7 cellular contexts compared by ENCODE assay signal in genomic region chr10:32054087-32054486, GRCh38. TPM values are rescaled to one million over a fixed set of nuclear protein-coding genes. Genes with fewer than 3 reads are reported as not detected.
A peak's percentile ranks its signal among the peaks of the same experiment; 100 is the strongest.
DNase-seq lines count a peak whose midpoint lies in the region; ATAC-seq and TF ChIP-seq lines count a peak whose summit lies in the region.

No MANE protein-coding gene starts in this region.

- no peaks in the 10 kb centered on the region for H3K9me2 ChIP-seq in MM.1S (replicated peaks; ENCODE audit: insufficient read depth, low read length)

- H3K9me3 ChIP-seq in MM.1S (replicated peaks; ENCODE audit: insufficient read depth, low read length): no peaks in the 10 kb centered on the region
- H3K9me3 ChIP-seq in lower lobe of right lung: no peaks in the 10 kb centered on the region
- no peaks in the 10 kb centered on the region for H3K9me3 ChIP-seq in transverse colon

- peak overlapping the region; percentile 94 for H3K4me3 ChIP-seq in MM.1S (ENCODE audit: low read length)
- H3K4me3 ChIP-seq in lower lobe of right lung: peak overlapping the region; percentile 87
- H3K4me3 ChIP-seq in transverse colon: peak overlapping the region; percentile 7 to 87 (median 74)

- H3K27ac Mint-ChIP-seq in brain: peak overlapping the region; percentile 77 to 99 (median 99)

- peaks cover 64% of the 10 kb centered on the region for H3K4me1 Mint-ChIP-seq in brain

- peak overlapping the region; percentile 82; the same call in 1 of the 2 replicates for H3K9ac ChIP-seq in MM.1S (ENCODE audit: low read length)

- H3K36me3 ChIP-seq in MM.1S (replicated peaks; ENCODE audit: insufficient read depth, low read length): no peaks in the 10 kb centered on the region
- H3K36me3 ChIP-seq in lower lobe of right lung: no peaks in the 10 kb centered on the region
- H3K36me3 ChIP-seq in transverse colon: no peaks in the 10 kb centered on the region

- no peak overlapping the region for H2AFZ ChIP-seq in MM.1S (ENCODE audit: low read length)

- ATAC-seq in lower lobe of right lung: no peak

- H3K79me2 ChIP-seq in MM.1S (ENCODE audit: low read length): peaks cover 71% of the 10 kb centered on the region

- TF ChIP-seq POLR2A in transverse colon (IDR thresholded peaks at IDR 0.05): no peak

- H3F3A ChIP-seq in MM.1S (ENCODE audit: insufficient read depth, low read length): no peaks in the 10 kb centered on the region

- peaks cover 13% of the 10 kb centered on the region for H3K27me3 Mint-ChIP-seq in brain

- no peak overlapping the region for H3K27ac ChIP-seq in MM.1S (ENCODE audit: low read length)
- H3K27ac ChIP-seq in lower lobe of right lung: peak overlapping the region; percentile 98
- peak overlapping the region; percentile 96 to 98 (median 96) for H3K27ac ChIP-seq in transverse colon

- H3K4me3 Mint-ChIP-seq in brain: peak overlapping the region; percentile 95 to 99 (median 97)

- TF ChIP-seq EP300 in transverse colon (IDR thresholded peaks at IDR 0.05; ENCODE audit: low read depth): no peak

- H3K9me3 Mint-ChIP-seq in brain: peaks cover 0 to 6% (median 0%) of the 10 kb centered on the region in 5 experiments

- intact Hi-C loops in lower lobe of right lung (cut with DNase I): no loop called here
- intact Hi-C loops in transverse colon (cut with DNase I; ENCODE audit: low total_unique reads): loop anchor here (10.0 kb wide), 1 partner anchor 291 kb away; the partner anchor contains the start of gene EPC1

- H3K36me3 Mint-ChIP-seq in brain: peaks cover 11% of the 10 kb centered on the region

- TF ChIP-seq CTCF in MM.1S (IDR thresholded peaks at IDR 0.05; ENCODE audit: low read length) (no peak), brain (conservative IDR thresholded peaks at IDR 0.05) (no peak), lower lobe of right lung (IDR thresholded peaks at IDR 0.05) (no peak), transverse colon (IDR thresholded peaks at IDR 0.05) (no peak)

- H3K27me3 ChIP-seq in MM.1S (replicated peaks; ENCODE audit: insufficient read depth, low read length) (no peaks in the 10 kb centered on the region), lower lobe of right lung (ENCODE audit: low read depth) (no peaks in the 10 kb centered on the region), transverse colon (no peaks in the 10 kb centered on the region)

- DNase-seq in EL (peak; percentile 66), MM.1S (peak; percentile 18), lower lobe of right lung (no peak), transverse colon (peak; percentile 32), SHP77 treated with DMSO at 0.1 percent for 48 hours (lab: John Stamatoyannopoulos, UW) (no peak), NCI-H526 (lab: John Stamatoyannopoulos, UW) (no peak)

- 3 to 4% methylated on average over 5 of the region's 5 CpGs for WGBS in transverse colon (ENCODE audit: low coverage in 1 of 2), 2 donors

- H3K4me2 ChIP-seq in MM.1S (ENCODE audit: low read depth, low read length): peak overlapping the region; percentile 68

- in situ Hi-C loops in transverse colon (cut with MboI; ENCODE audit: low pct_ligation_motif_present in 1 of 4, low pct_unique_long_range_greater_than_20kb in 1 of 4, low sequenced_read_pairs in 3 of 4): loop anchor here in 1 of 4 donors (10.0 kb wide), 1 partner anchor 291 kb away; the partner anchor contains the start of gene EPC1

- H4K20me1 ChIP-seq in MM.1S (ENCODE audit: insufficient read depth, low read length): peaks cover 62% of the 10 kb centered on the region

- H3K4me1 ChIP-seq in MM.1S (ENCODE audit: low read length) (peaks cover 15% of the 10 kb centered on the region), lower lobe of right lung (peaks cover 53% of the 10 kb centered on the region), transverse colon (peaks cover 7 to 64% (median 45%) of the 10 kb centered on the region in 4 donors)

RNA-seq across cellular contexts. Expression of gene KIF5B, which starts 2.1 kb away (rescaled TPM):
- polyA plus RNA-seq in brain (ENCODE audit: insufficient read depth, low read depth, low replicate concordance): 47.4 TPM
- total RNA-seq in lower lobe of right lung (92.9 TPM), transverse colon (100 to 1,000 TPM in 3 of 4 donors, 10 to 100 TPM in 1; 77.1 to 166 (median 135) TPM)

Comparison
In these comparisons a context has a peak if more than half of its experiments do, and no peak if none do; other contexts are left out.
1. DNase-seq: peak in EL (single experiment), MM.1S (single experiment) and transverse colon (single experiment); none in lower lobe of right lung (single experiment), SHP77 treated with DMSO at 0.1 percent for 48 hours (single experiment) and NCI-H526 (0 of 2).
2. Peak in every context shown above with its lines, with median percentiles within 50 percentile points of each other: H3K4me3 ChIP-seq.